Comparison of ENCODE assay signal across 8 cellular contexts in the genomic region with DNA sequence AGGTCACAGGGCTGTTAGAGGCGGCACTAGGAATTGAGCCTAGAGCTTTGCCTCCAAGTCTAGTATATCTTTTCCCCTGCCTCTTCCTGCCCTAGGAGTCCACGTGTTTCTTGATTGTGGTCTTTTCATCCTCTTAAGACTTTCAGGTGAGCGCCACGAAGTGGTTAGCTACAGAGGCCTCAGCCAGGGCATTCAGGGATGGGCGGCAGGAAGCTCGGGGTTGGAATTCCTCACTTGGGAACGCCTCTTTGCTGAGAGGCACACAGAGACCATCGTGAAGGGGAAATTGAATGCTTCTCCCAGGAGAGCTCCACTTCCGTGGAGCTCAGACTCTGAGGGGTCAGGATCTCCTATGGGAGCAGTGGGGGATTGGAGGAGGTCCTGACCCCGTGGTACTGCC. TPM values are rescaled to one million over a fixed set of nuclear protein-coding genes. Genes with fewer than 3 reads are reported as not detected.
DNase-seq lines count a peak whose midpoint lies in the region; ATAC-seq and TF ChIP-seq lines count a peak whose summit lies in the region.
"Not testable (repeated sequence)": the region's sequence is repeated elsewhere in the genome, so short reads cannot be mapped to it uniquely, and the experiment has no call there.
"Had no signal": no experiment of that assay in that cellular context is flagged by ENCODE, and none has a peak within 500 bp of the region (broad histone marks: within the 10 kb centered on the region; RNA-seq: fewer than 3 reads in every experiment).

No MANE protein-coding gene starts in this region.

- peaks cover 31% of the 10 kb centered on the region for H3K4me1 Mint-ChIP-seq in nephron progenitor cell

- not testable (repeated sequence) for H3K27me3 Mint-ChIP-seq in nephron progenitor cell (ENCODE audit: low read depth, poor library complexity)

- peaks cover 12% of the 10 kb centered on the region for H3K4me1 ChIP-seq in right cardiac atrium (ENCODE audit: control insufficient read depth, insufficient read depth, low read length)
- peaks cover 5 to 18% of the 10 kb centered on the region in 2 donors for H3K4me1 ChIP-seq in left lung

- H3K27ac ChIP-seq in dorsolateral prefrontal cortex (peak overlapping the region; percentile 84 to 100 (median 97)), right cardiac atrium (ENCODE audit: low read length) (peak overlapping the region; percentile 90), left lung (peak overlapping the region; percentile 42 to 63), temporal lobe (ENCODE audit: low read depth, low read length) (peak overlapping the region; percentile 97)

- H3K36me3 ChIP-seq in left lung = not testable (repeated sequence)

- H3K27me3 ChIP-seq in dorsolateral prefrontal cortex; right cardiac atrium (ENCODE audit: control insufficient read depth, insufficient read depth); left lung: not testable (repeated sequence)

- TF ChIP-seq CTCF in dorsolateral prefrontal cortex (IDR thresholded peaks at IDR 0.05 in 54 of 56, conservative IDR thresholded peaks at IDR 0.05 in 2 of 56; ENCODE audit: low read depth in 1 of 56, partially characterized antibody in 56 of 56); left lung (IDR thresholded peaks at IDR 0.05); nephron progenitor cell (IDR thresholded peaks at IDR 0.05): not testable (repeated sequence)

- not testable (repeated sequence) for H3K9me3 Mint-ChIP-seq in nephron progenitor cell

- H3K9me3 ChIP-seq in right cardiac atrium (ENCODE audit: control insufficient read depth, low read length); left lung: not testable (repeated sequence)

- peak overlapping the region; percentile 58 for H3K27ac Mint-ChIP-seq in nephron progenitor cell

- peak; percentile 85 for DNase-seq in ELF-1 (ENCODE audit: low read depth, low spot score)
- DNase-seq in SW480 (ENCODE audit: low spot score) = peak; percentile 55
- DNase-seq in dorsolateral prefrontal cortex, nephron progenitor cell: not testable (repeated sequence)
- DNase-seq in right cardiac atrium = peak in 1 of 3 donors; percentile 46
- peak in 1 of 2 donors; percentile 66 for DNase-seq in left lung

- 46% methylated on average over 10 of the region's 10 CpGs for WGBS in right cardiac atrium

- intact Hi-C loops in dorsolateral prefrontal cortex (cut with DNase I) = loop anchor here (2.0 kb wide), 4 partner anchors 23 to 93 kb away; partner anchors contain the start of genes PSRC1 (in 1 of the 2) and SORT1 (in 1 of the 2)
- intact Hi-C loops in right cardiac atrium (cut with DNase I) = loop anchor here in 2 of 4 donors (2.0 to 10.0 kb wide), 2 partner anchors 23 to 89 kb away; partner anchors contain the start of genes PSRC1 (in 1 of the 2) and SORT1 (in 1 of the 2)
- intact Hi-C loops in left lung (cut with DNase I) = not testable (repeated sequence)

- H3K4me3 ChIP-seq in dorsolateral prefrontal cortex, left lung: not testable (repeated sequence)
- peak overlapping the region; percentile 44 for H3K4me3 ChIP-seq in right cardiac atrium (ENCODE audit: low read length)

- H3K36me3 Mint-ChIP-seq in nephron progenitor cell (ENCODE audit: low read depth) = not testable (repeated sequence)

- not testable (repeated sequence) for H3K4me3 Mint-ChIP-seq in nephron progenitor cell

- peak in 1 of 2 donors; percentile 1 for ATAC-seq in right cardiac atrium
- peak; percentile 64 for ATAC-seq in left lung

RNA-seq across cellular contexts. Expression of gene MYBPHL, which starts 0.8 kb away (rescaled TPM):
- total RNA-seq in dorsolateral prefrontal cortex (10 to 100 TPM in 14 of 120 experiments, 1 to 10 TPM in 106; 1.9 to 14.4 (median 6.7) TPM), right cardiac atrium (100 to 1,000 TPM; 115 to 521 (median 226) TPM), left lung (10 to 100 TPM in 1 of 2 donors, not detected in 1; 21.4 TPM), temporal lobe (not detected)
- polyA plus RNA-seq in right cardiac atrium = 322 TPM
- total RNA-seq: GM12878 had no signal

RNA-seq across cellular contexts. Expression of gene PSRC1, which starts 23.0 kb away (rescaled TPM):
- total RNA-seq in dorsolateral prefrontal cortex (100 to 1,000 TPM in 19 of 120 experiments, 10 to 100 TPM in 101; 52.9 to 176 (median 79.2) TPM), right cardiac atrium (1 to 10 TPM; 1.6 to 4.6 (median 2.3) TPM), left lung (1 to 10 TPM; 4.2 to 7.3 TPM), temporal lobe (6.9 TPM)
- 2.8 TPM for polyA plus RNA-seq in right cardiac atrium

RNA-seq across cellular contexts. Expression of gene CELSR2, which starts 56.7 kb away (rescaled TPM):
- total RNA-seq in dorsolateral prefrontal cortex (100 to 1,000 TPM; 115 to 213 (median 171) TPM), right cardiac atrium (10 to 100 TPM; 19.1 to 33.2 (median 28.4) TPM), left lung (1 to 10 TPM; 5.9 to 8.8 TPM), temporal lobe (46.5 TPM)
- 16.0 TPM for polyA plus RNA-seq in right cardiac atrium

Comparison
In these comparisons a context has a peak if more than half of its experiments do, and no peak if none do; other contexts are left out.
1. RNA of gene MYBPHL, which starts 0.8 kb away (total RNA-seq): 115 to 521 TPM in right cardiac atrium; 21.4 TPM in left lung, 1.9 to 14.4 TPM in dorsolateral prefrontal cortex and not detected in temporal lobe (single experiment); every median in the first group is over 4 times any median in the second.
2. Peak in every context shown above with its lines, with median percentiles within 50 percentile points of each other: H3K27ac ChIP-seq.